ENCODE assay signal across 1 cellular context in the genomic region with DNA sequence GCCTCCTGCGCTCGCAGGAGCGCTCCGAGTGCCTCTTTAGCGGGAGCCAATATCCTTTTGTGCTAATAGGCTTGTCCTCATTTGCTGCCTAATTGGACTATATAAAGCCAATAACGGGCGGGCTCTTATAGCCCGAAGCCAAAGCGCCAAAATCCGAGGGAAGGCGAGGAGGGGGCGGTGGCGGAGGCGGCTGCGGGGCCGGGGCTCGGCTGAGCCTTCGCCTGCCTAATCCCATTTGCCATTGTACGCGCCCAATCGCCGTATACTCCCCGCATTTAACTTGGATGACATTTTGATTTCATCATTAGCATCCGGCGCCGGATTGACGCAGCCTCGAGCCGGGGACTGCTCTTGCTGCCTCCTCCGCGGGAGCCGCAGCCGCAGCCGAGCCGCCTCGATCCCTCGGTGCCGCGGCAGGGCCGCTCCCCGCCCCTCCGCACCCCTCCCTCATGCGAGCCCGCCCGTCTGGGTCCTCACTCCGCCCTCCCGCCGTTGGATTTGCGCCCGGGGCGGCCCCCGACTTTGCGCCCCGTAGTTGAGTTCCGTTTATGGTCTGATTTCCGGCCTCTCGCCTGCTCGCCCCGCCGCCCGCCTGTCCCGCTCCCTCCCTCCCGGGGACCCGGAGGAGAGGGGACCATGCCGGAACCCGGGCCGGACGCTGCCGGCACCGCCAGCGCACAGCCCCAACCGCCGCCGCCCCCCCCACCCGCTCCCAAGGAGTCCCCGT.
TF ChIP-seq lines count a peak whose summit lies in the region.

HMX3 (plus strand) TSS at position 556 of the 727 bp plus-strand sequence; CDS start at position 637, 81 bp downstream.

TF ChIP-seq in K562, 482 proteins besides CTCF, POLR2A, EP300 and RAD21 (continued from another document and continues in another):
- no peak for TF ChIP-seq MAX (CRISPR knock-in tag; IDR thresholded peaks at IDR 0.05)
- peak; percentile 41; the same call in 1 of the 2 replicates for TF ChIP-seq PKNOX1 (IDR thresholded peaks at IDR 0.05)
- TF ChIP-seq SREBF2 (CRISPR knock-in tag; IDR thresholded peaks at IDR 0.05): no peak
- TF ChIP-seq PRPF4 (IDR thresholded peaks at IDR 0.05; ENCODE audit: insufficient read depth, low read depth, low read length, poor library complexity, severe bottlenecking): no peak
- TF ChIP-seq CLOCK (CRISPR knock-in tag; IDR thresholded peaks at IDR 0.05; ENCODE audit: borderline replicate concordance): no peak
- no peak for TF ChIP-seq HNRNPK (IDR thresholded peaks at IDR 0.05; ENCODE audit: low read depth, low read length, poor library complexity, severe bottlenecking)
- no peak for TF ChIP-seq HNRNPH1 (optimal IDR thresholded peaks at IDR 0.05; ENCODE audit: low read depth, low read length)
- TF ChIP-seq ZKSCAN3 (CRISPR knock-in tag; IDR thresholded peaks at IDR 0.05): no peak
- TF ChIP-seq BDP1 (IDR thresholded peaks at IDR 0.05; ENCODE audit: insufficient read depth, insufficient read length): no peak
- 0 out of 4 replicates have a peak, but pooled peaks of 1 of the 2 experiments have one; percentile 33 for TF ChIP-seq MNT (conservative IDR thresholded peaks at IDR 0.05)
- no peak for TF ChIP-seq ZBTB12 (CRISPR knock-in tag; IDR thresholded peaks at IDR 0.05)
- TF ChIP-seq MAZ (CRISPR knock-in tag; conservative IDR thresholded peaks at IDR 0.05 in 1 of 2, IDR thresholded peaks at IDR 0.05 in 1 of 2): peak; percentile 25 to 47; a peak in 2 of 4 replicates
- no peak; the same call in none of the 2 replicates for TF ChIP-seq POLR2AphosphoS5 (IDR thresholded peaks at IDR 0.05; ENCODE audit: control insufficient read depth, insufficient read depth, low read depth, low read length)
- no peak for TF ChIP-seq MYC (IDR thresholded peaks at IDR 0.05; ENCODE audit: low read depth, low read length)
- no peak for TF ChIP-seq MYC (CRISPR knock-in tag; IDR thresholded peaks at IDR 0.05; ENCODE audit: borderline replicate concordance, low read depth)
- TF ChIP-seq ZNF408 (CRISPR knock-in tag; IDR thresholded peaks at IDR 0.05; ENCODE audit: low read depth): no peak
- TF ChIP-seq TEAD4 (IDR thresholded peaks at IDR 0.05; ENCODE audit: low read length): no peak
- no peak for TF ChIP-seq TEAD4 (CRISPR knock-in tag; IDR thresholded peaks at IDR 0.05; ENCODE audit: borderline replicate concordance)
- TF ChIP-seq HCFC1 (IDR thresholded peaks at IDR 0.05; ENCODE audit: low read depth, low read length): no peak
- no peak for TF ChIP-seq PHTF2 (CRISPR knock-in tag; IDR thresholded peaks at IDR 0.05)
- no peak for TF ChIP-seq TAL1 (IDR thresholded peaks at IDR 0.05)
- peak; percentile 62 for TF ChIP-seq TBP (optimal IDR thresholded peaks at IDR 0.05; ENCODE audit: low read depth, low read length)
- no peak for TF ChIP-seq NONO (IDR thresholded peaks at IDR 0.05; ENCODE audit: low read depth in 2 of 2, low read length in 1 of 2)
- TF ChIP-seq TAF1 (IDR thresholded peaks at IDR 0.05; ENCODE audit: control insufficient read depth, extremely low read depth, insufficient read depth, low read length, severe bottlenecking): peak; percentile 26
- no peak for TF ChIP-seq ILF3 (IDR thresholded peaks at IDR 0.05; ENCODE audit: borderline replicate concordance)
- TF ChIP-seq TSC22D4 (tag; IDR thresholded peaks at IDR 0.05): no peak
- TF ChIP-seq, protein P1, sequence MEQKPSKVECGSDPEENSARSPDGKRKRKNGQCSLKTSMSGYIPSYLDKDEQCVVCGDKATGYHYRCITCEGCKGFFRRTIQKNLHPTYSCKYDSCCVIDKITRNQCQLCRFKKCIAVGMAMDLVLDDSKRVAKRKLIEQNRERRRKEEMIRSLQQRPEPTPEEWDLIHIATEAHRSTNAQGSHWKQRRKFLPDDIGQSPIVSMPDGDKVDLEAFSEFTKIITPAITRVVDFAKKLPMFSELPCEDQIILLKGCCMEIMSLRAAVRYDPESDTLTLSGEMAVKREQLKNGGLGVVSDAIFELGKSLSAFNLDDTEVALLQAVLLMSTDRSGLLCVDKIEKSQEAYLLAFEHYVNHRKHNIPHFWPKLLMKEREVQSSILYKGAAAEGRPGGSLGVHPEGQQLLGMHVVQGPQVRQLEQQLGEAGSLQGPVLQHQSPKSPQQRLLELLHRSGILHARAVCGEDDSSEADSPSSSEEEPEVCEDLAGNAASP (IDR thresholded peaks at IDR 0.05): no peak
- peak; percentile 47 for TF ChIP-seq GABPA (tag; conservative IDR thresholded peaks at IDR 0.05; ENCODE audit: low read depth)
- TF ChIP-seq CBFB (CRISPR knock-in tag; IDR thresholded peaks at IDR 0.05): no peak
- TF ChIP-seq ETV1 (tag; conservative IDR thresholded peaks at IDR 0.05; ENCODE audit: low read depth): peak; percentile 34; the same call in 1 of the 2 replicates
- no peak for TF ChIP-seq KLF1 (tag; IDR thresholded peaks at IDR 0.05)
- TF ChIP-seq SREBF1 (IDR thresholded peaks at IDR 0.05; ENCODE audit: borderline replicate concordance, low read depth, low read length): no peak
- TF ChIP-seq ETV6 (IDR thresholded peaks at IDR 0.05; ENCODE audit: borderline replicate concordance in 1 of 2, low read depth in 2 of 2, low read length in 1 of 2): no peak
- no peak for TF ChIP-seq ETV6 (CRISPR knock-in tag; IDR thresholded peaks at IDR 0.05; ENCODE audit: borderline replicate concordance)
- TF ChIP-seq, protein P2, sequence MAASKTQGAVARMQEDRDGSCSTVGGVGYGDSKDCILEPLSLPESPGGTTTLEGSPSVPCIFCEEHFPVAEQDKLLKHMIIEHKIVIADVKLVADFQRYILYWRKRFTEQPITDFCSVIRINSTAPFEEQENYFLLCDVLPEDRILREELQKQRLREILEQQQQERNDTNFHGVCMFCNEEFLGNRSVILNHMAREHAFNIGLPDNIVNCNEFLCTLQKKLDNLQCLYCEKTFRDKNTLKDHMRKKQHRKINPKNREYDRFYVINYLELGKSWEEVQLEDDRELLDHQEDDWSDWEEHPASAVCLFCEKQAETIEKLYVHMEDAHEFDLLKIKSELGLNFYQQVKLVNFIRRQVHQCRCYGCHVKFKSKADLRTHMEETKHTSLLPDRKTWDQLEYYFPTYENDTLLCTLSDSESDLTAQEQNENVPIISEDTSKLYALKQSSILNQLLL (CRISPR knock-in tag; IDR thresholded peaks at IDR 0.05; ENCODE audit: borderline replicate concordance): no peak
- no peak for TF ChIP-seq NR3C1 (CRISPR knock-in tag; IDR thresholded peaks at IDR 0.05)
- TF ChIP-seq RREB1 (CRISPR knock-in tag; IDR thresholded peaks at IDR 0.05): no peak
- no peak for TF ChIP-seq HNRNPL (IDR thresholded peaks at IDR 0.05; ENCODE audit: low read depth, low read length)
- TF ChIP-seq FUS (optimal IDR thresholded peaks at IDR 0.05; ENCODE audit: low read depth, low read length): peak; percentile 15
- TF ChIP-seq, protein P3, sequence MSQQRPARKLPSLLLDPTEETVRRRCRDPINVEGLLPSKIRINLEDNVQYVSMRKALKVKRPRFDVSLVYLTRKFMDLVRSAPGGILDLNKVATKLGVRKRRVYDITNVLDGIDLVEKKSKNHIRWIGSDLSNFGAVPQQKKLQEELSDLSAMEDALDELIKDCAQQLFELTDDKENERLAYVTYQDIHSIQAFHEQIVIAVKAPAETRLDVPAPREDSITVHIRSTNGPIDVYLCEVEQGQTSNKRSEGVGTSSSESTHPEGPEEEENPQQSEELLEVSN (IDR thresholded peaks at IDR 0.05; ENCODE audit: borderline replicate concordance in 1 of 2, extremely low read depth in 1 of 2, insufficient read depth in 1 of 2, insufficient read length in 1 of 2, low read depth in 1 of 2, low read length in 1 of 2, poor library complexity in 1 of 2, severe bottlenecking in 1 of 2): peak in 1 of 2 experiments; percentile 24
- no peak for TF ChIP-seq GATA2 (CRISPR knock-in tag; IDR thresholded peaks at IDR 0.05)
- TF ChIP-seq RBFOX2 (IDR thresholded peaks at IDR 0.05; ENCODE audit: low read depth, low read length): peak; percentile 71
- TF ChIP-seq NR2C2 (CRISPR knock-in tag; IDR thresholded peaks at IDR 0.05): no peak
- peak; percentile 90 for TF ChIP-seq NR2C2 (tag; IDR thresholded peaks at IDR 0.05)
